ENCODE assay signal across 11 cellular contexts in the genomic region with DNA sequence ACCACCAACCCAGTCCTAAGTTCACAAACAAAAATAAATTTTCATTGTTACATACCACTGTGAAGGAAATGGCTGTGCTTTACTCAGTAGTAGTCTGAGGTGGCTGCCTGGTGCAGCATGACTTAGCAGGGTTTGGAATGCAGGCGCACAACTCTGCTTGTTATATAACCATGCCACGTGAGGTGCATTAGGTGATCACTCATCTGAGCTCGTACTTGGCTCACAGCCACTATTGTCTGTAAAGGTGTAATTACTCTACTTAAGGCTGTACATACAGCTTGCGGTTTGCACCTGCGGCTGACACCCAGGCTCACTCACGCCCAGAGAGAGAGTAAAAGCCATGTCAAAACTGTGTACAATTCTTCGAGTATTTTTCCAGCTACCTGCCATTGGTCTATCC.
DNase-seq lines count a peak whose midpoint lies in the region; TF ChIP-seq lines count a peak whose summit lies in the region.
"Had no signal": no experiment of that assay in that cellular context is flagged by ENCODE, and none has a peak within 500 bp of the region (broad histone marks: within the 10 kb centered on the region; RNA-seq: fewer than 3 reads in every experiment).

No MANE protein-coding gene starts in this region.

- no peak overlapping the region for H3K4me3 Mint-ChIP-seq in nephron progenitor cell
- H3K4me3 Mint-ChIP-seq in CD4-positive, alpha-beta memory T cell, result no peak overlapping the region
- H3K4me3 Mint-ChIP-seq: B cell; stimulated activated naive B cell treated with anti-CD40 and anti-IgM and Interleukin-4, amounts not matched to agents 10 μg/mL and 1 μg/mL and 100 μg/mL, for 72 hours had no signal

- H3K9me3 ChIP-seq in vagina, result no peaks in the 10 kb centered on the region
- no peaks in the 10 kb centered on the region for H3K9me3 ChIP-seq in CD4-positive, alpha-beta memory T cell (ENCODE audit: control insufficient read depth in 1 of 2, low read length in 2 of 2)

- intact Hi-C loops in vagina (cut with DNase I), result no loop called here
- intact Hi-C loops in CD4-positive, alpha-beta memory T cell (cut with micrococcal nuclease), result no loop called here

- peak; percentile 97 for DNase-seq in DMS53 (lab: John Stamatoyannopoulos, UW)
- peak; percentile 93 for DNase-seq in NCI-H1436 treated with DMSO at 0.1 percent for 48 hours (lab: John Stamatoyannopoulos, UW)
- peak; percentile 92 for DNase-seq in SW480 (ENCODE audit: low spot score)
- DNase-seq in lung microvascular endothelial cell (ENCODE audit: low read depth in 2 of 2), result peak; percentile 2 to 36
- no peak for DNase-seq in OCI-M2 (lab: John Stamatoyannopoulos, UW; ENCODE audit: unreplicated experiment)
- DNase-seq in vagina (ENCODE audit: extremely low spot score in 2 of 2), result no peak
- no peak for DNase-seq in nephron progenitor cell
- no peak for DNase-seq in CD4-positive, alpha-beta memory T cell
- DNase-seq: stimulated activated naive B cell treated with anti-CD40 and anti-IgM and Interleukin-4, amounts not matched to agents 10 μg/mL and 1 μg/mL and 100 μg/mL, for 72 hours; T-helper 9 cell had no signal

- TF ChIP-seq CTCF in vagina (IDR thresholded peaks at IDR 0.05), result no peak
- no peak for TF ChIP-seq CTCF in nephron progenitor cell (IDR thresholded peaks at IDR 0.05)

- H3K36me3 Mint-ChIP-seq in nephron progenitor cell (ENCODE audit: low read depth), result no peaks in the 10 kb centered on the region
- H3K36me3 Mint-ChIP-seq in CD4-positive, alpha-beta memory T cell, result no peaks in the 10 kb centered on the region
- H3K36me3 Mint-ChIP-seq: stimulated activated naive B cell treated with anti-CD40 and anti-IgM and Interleukin-4, amounts not matched to agents 10 μg/mL and 1 μg/mL and 100 μg/mL, for 72 hours had no signal

- H3K4me3 ChIP-seq in vagina, result no peak overlapping the region
- no peak overlapping the region for H3K4me3 ChIP-seq in CD4-positive, alpha-beta memory T cell (ENCODE audit: low read length in 2 of 2)

- no peaks in the 10 kb centered on the region for H3K4me1 ChIP-seq in vagina
- H3K4me1 ChIP-seq in CD4-positive, alpha-beta memory T cell (ENCODE audit: insufficient read depth, low read length), result no peaks in the 10 kb centered on the region

- no peaks in the 10 kb centered on the region for H3K4me1 Mint-ChIP-seq in nephron progenitor cell
- H3K4me1 Mint-ChIP-seq in CD4-positive, alpha-beta memory T cell, result no peaks in the 10 kb centered on the region
- H3K4me1 Mint-ChIP-seq: B cell; stimulated activated naive B cell treated with anti-CD40 and anti-IgM and Interleukin-4, amounts not matched to agents 10 μg/mL and 1 μg/mL and 100 μg/mL, for 72 hours had no signal

- CTCF ChIA-PET in CD4-positive, alpha-beta memory T cell (lab: Charles Lee; ENCODE audit: partially characterized antibody), result interaction anchor here (1.0 kb wide), 1 partner anchor 8 kb away, joined by 3 read pairs; no protein-coding TSS in a partner anchor

- no peak for TF ChIP-seq POLR2A in vagina (IDR thresholded peaks at IDR 0.05)

- peaks cover 18% of the 10 kb centered on the region for H3K9me3 Mint-ChIP-seq in nephron progenitor cell
- H3K9me3 Mint-ChIP-seq in CD4-positive, alpha-beta memory T cell, result peaks cover 0 to 11% (median 2%) of the 10 kb centered on the region in 8 donors

- H3K36me3 ChIP-seq in vagina, result no peaks in the 10 kb centered on the region
- H3K36me3 ChIP-seq in CD4-positive, alpha-beta memory T cell (ENCODE audit: insufficient read depth, low read length), result no peaks in the 10 kb centered on the region

- POLR2A ChIA-PET in CD4-positive, alpha-beta memory T cell (lab: Charles Lee; ENCODE audit: partially characterized antibody), result no interaction called here

- no peaks in the 10 kb centered on the region for H3K27me3 ChIP-seq in vagina
- no peaks in the 10 kb centered on the region for H3K27me3 ChIP-seq in CD4-positive, alpha-beta memory T cell (ENCODE audit: insufficient read depth, low read length)

- H3K27ac ChIP-seq in vagina, result no peak overlapping the region
- H3K27ac ChIP-seq in CD4-positive, alpha-beta memory T cell (ENCODE audit: low read depth, low read length), result no peak overlapping the region

- no peak overlapping the region for H3K27ac Mint-ChIP-seq in nephron progenitor cell
- H3K27ac Mint-ChIP-seq in CD4-positive, alpha-beta memory T cell, result no peak overlapping the region
- H3K27ac Mint-ChIP-seq: B cell; stimulated activated naive B cell treated with anti-CD40 and anti-IgM and Interleukin-4, amounts not matched to agents 10 μg/mL and 1 μg/mL and 100 μg/mL, for 72 hours had no signal

- no peaks in the 10 kb centered on the region for H3K27me3 Mint-ChIP-seq in nephron progenitor cell (ENCODE audit: low read depth, poor library complexity)
- H3K27me3 Mint-ChIP-seq in CD4-positive, alpha-beta memory T cell, result peaks cover 0 to 3% of the 10 kb centered on the region in 2 donors
- H3K27me3 Mint-ChIP-seq: B cell; stimulated activated naive B cell treated with anti-CD40 and anti-IgM and Interleukin-4, amounts not matched to agents 10 μg/mL and 1 μg/mL and 100 μg/mL, for 72 hours had no signal

Comparison
In these comparisons a context has a peak if more than half of its experiments do, and no peak if none do; other contexts are left out.
1. DNase-seq: peak in DMS53 (single experiment), NCI-H1436 treated with DMSO at 0.1 percent for 48 hours (single experiment), SW480 (single experiment) and lung microvascular endothelial cell (2 of 2); none in OCI-M2 (single experiment), vagina (0 of 2), nephron progenitor cell (single experiment) and CD4-positive, alpha-beta memory T cell (0 of 5).